27 cellular contexts compared by ENCODE assay signal in genomic region chr3:13786811-13787210, GRCh38.
"Had no signal": no experiment of that assay in that cellular context is flagged by ENCODE, and none has a peak within 500 bp of the region (broad histone marks: within the 10 kb centered on the region; RNA-seq: fewer than 3 reads in every experiment).

No MANE protein-coding gene starts in this region.

- H3K9me3 ChIP-seq: left lung, lower lobe of right lung, neutrophil, ovary, prostate gland, stomach, thoracic aorta, tibial artery, upper lobe of right lung had no signal

- H3K27me3 ChIP-seq: ovary had no signal

- H3K4me1 ChIP-seq: left lung, lower lobe of right lung, prostate gland had no signal

- ATAC-seq: left colon; left lung; lower lobe of right lung; naive thymus-derived CD8-positive, alpha-beta T cell; right cardiac atrium; sciatic nerve; stimulated activated naive B cell treated with anti-CD40 and anti-IgM and Interleukin-4, amounts not matched to agents 10 μg/mL and 1 μg/mL and 100 μg/mL, for 72 hours; stimulated activated naive CD8-positive, alpha-beta T cell treated with anti-CD3 and anti-CD28 coated beads, Interleukin-15, Interleukin-2, amounts not matched to agents 100 U/mL and 50 U/mL, for 24 hours; upper lobe of right lung had no signal

- H3K9me3 Mint-ChIP-seq: immature natural killer cell; naive thymus-derived CD8-positive, alpha-beta T cell; nephron had no signal

- H3K36me3 Mint-ChIP-seq: immature natural killer cell; naive thymus-derived CD8-positive, alpha-beta T cell; stimulated activated naive B cell treated with anti-CD40 and anti-IgM and Interleukin-4, amounts not matched to agents 10 μg/mL and 1 μg/mL and 100 μg/mL, for 72 hours had no signal

- H3K4me3 Mint-ChIP-seq: immature natural killer cell; naive thymus-derived CD8-positive, alpha-beta T cell; nephron; stimulated activated naive B cell treated with anti-CD40 and anti-IgM and Interleukin-4, amounts not matched to agents 10 μg/mL and 1 μg/mL and 100 μg/mL, for 72 hours had no signal

- H3K36me3 ChIP-seq: left lung, lower lobe of right lung, neutrophil, ovary, prostate gland, stomach, thoracic aorta, tibial artery, upper lobe of right lung had no signal

- H3K27ac ChIP-seq: left lung, lower lobe of right lung, neutrophil, ovary, prostate gland, skin epidermis, stomach, thoracic aorta, tibial artery, upper lobe of right lung had no signal

- DNase-seq: immature natural killer cell; kidney; left colon; left lung; lower lobe of right lung; mammary epithelial cell; mesenchymal stem cell; occipital lobe; ovary; right cardiac atrium; stimulated activated CD4-positive, alpha-beta T cell treated with anti-CD3 and anti-CD28 coated beads, Interleukin-12 subunit alpha, Interleukin-12 subunit beta, amount 100 ng/mL, for 4 hours; stimulated activated CD4-positive, alpha-beta T cell treated with anti-CD3 and anti-CD28 coated beads, Interleukin-15, amount 100 ng/mL, for 24 hours; stimulated activated CD4-positive, alpha-beta T cell treated with anti-CD3 and anti-CD28 coated beads, Interleukin-2, amount 100 ng/mL, for 24 hours; stimulated activated CD4-positive, alpha-beta T cell treated with anti-CD3 and anti-CD28 coated beads, Interleukin-4, amount 100 ng/mL, for 1 hour; stimulated activated naive B cell treated with anti-CD40 and anti-IgM and Interleukin-4, amounts not matched to agents 10 μg/mL and 1 μg/mL and 100 μg/mL, for 72 hours; stimulated activated naive CD8-positive, alpha-beta T cell treated with anti-CD3 and anti-CD28 coated beads, Interleukin-15, Interleukin-2, amounts not matched to agents 100 U/mL and 50 U/mL, for 24 hours; stomach; tibial artery; trophoblast cell; upper lobe of right lung had no signal

- H3K4me1 Mint-ChIP-seq: immature natural killer cell had no signal

- H3K4me3 ChIP-seq: left lung, lower lobe of right lung, ovary, prostate gland, skin epidermis, stomach, thoracic aorta, tibial artery, upper lobe of right lung had no signal

- H3K27ac Mint-ChIP-seq: immature natural killer cell; naive thymus-derived CD8-positive, alpha-beta T cell; nephron; stimulated activated naive B cell treated with anti-CD40 and anti-IgM and Interleukin-4, amounts not matched to agents 10 μg/mL and 1 μg/mL and 100 μg/mL, for 72 hours had no signal
